Comparison of ENCODE assay signal across 20 cellular contexts in the genomic region with DNA sequence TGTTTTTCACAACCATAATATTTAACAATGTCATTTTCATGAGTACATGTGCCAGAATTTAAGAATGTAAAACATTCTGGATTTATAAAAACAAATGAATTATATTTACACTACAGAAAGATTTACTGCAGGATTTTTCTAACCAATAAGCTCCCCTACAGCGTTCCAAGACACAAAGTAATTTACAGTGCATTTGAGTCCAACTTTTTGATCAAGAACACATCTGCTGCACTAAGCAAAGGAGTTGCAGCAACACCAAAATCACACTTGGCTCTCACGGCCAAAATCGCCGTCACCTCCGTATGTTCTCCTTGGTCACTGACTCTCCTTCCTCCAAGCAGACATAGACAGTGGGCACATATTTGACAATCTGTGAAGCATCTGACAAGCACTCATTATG. TPM values are rescaled to one million over a fixed set of nuclear protein-coding genes. Genes with fewer than 3 reads are reported as not detected.
DNase-seq lines count a peak whose midpoint lies in the region; ATAC-seq and TF ChIP-seq lines count a peak whose summit lies in the region.
"Had no signal": no experiment of that assay in that cellular context is flagged by ENCODE, and none has a peak within 500 bp of the region (broad histone marks: within the 10 kb centered on the region; RNA-seq: fewer than 3 reads in every experiment).

No MANE protein-coding gene starts in this region.

- no peaks in the 10 kb centered on the region for H3K9me3 Mint-ChIP-seq in natural killer cell
- H3K9me3 Mint-ChIP-seq in natural killer cell treated with Interleukin-12 subunit alpha and Interleukin-12 subunit beta and Interleukin-15 and Interleukin-18, amount 100 ng/mL, for 72 hours, result no peaks in the 10 kb centered on the region

- H3K4me1 Mint-ChIP-seq in natural killer cell, result peaks cover 42 to 43% of the 10 kb centered on the region in 2 donors
- peaks cover 30 to 34% of the 10 kb centered on the region in 2 donors for H3K4me1 Mint-ChIP-seq in natural killer cell treated with Interleukin-12 subunit alpha and Interleukin-12 subunit beta and Interleukin-15 and Interleukin-18, amount 100 ng/mL, for 72 hours (ENCODE audit: low read depth in 2 of 2)

- no peaks in the 10 kb centered on the region for H3K36me3 Mint-ChIP-seq in natural killer cell
- H3K36me3 Mint-ChIP-seq in natural killer cell treated with Interleukin-12 subunit alpha and Interleukin-12 subunit beta and Interleukin-15 and Interleukin-18, amount 100 ng/mL, for 72 hours, result no peaks in the 10 kb centered on the region

- H3K27ac ChIP-seq in VCaP (peak overlapping the region; percentile 92), left ventricle myocardium inferior (replicated peaks) (no peak overlapping the region)
- H3K27ac ChIP-seq: parathyroid adenoma, testis had no signal

- H3K27ac Mint-ChIP-seq in natural killer cell, result peak overlapping the region; percentile 42 to 98
- H3K27ac Mint-ChIP-seq in natural killer cell treated with Interleukin-12 subunit alpha and Interleukin-12 subunit beta and Interleukin-15 and Interleukin-18, amount 100 ng/mL, for 72 hours, result no peak overlapping the region

- no peaks in the 10 kb centered on the region for H3K9me3 ChIP-seq in left ventricle myocardium inferior (replicated peaks)
- H3K9me3 ChIP-seq: heart right ventricle, SK-N-SH, testis had no signal

- H3K36me3 ChIP-seq in left ventricle myocardium inferior, result peaks cover 3% of the 10 kb centered on the region

- intact Hi-C loops in natural killer cell (cut with micrococcal nuclease), result no loop called here
- intact Hi-C loops in left ventricle myocardium inferior (cut with micrococcal nuclease), result no loop called here

- H3K4me1 ChIP-seq in left ventricle myocardium inferior, result peaks cover 60% of the 10 kb centered on the region
- H3K4me1 ChIP-seq: parathyroid adenoma, testis had no signal

- DNase-seq in natural killer cell (no peak), fibroblast of peridontal ligament (ENCODE audit: extremely low read depth) (peak; percentile 60), left ventricle myocardium inferior (no peak), GM20000 (ENCODE audit: low spot score) (no peak), SW 1271 (lab: John Stamatoyannopoulos, UW) (no peak), DMS79 treated with DMSO at 0.1 percent for 48 hours (lab: John Stamatoyannopoulos, UW) (no peak)
- DNase-seq in natural killer cell treated with Interleukin-12 subunit alpha and Interleukin-12 subunit beta and Interleukin-15 and Interleukin-18, amount 100 ng/mL, for 72 hours (ENCODE audit: low spot score), result no peak
- DNase-seq: activated gamma-delta T cell treated with Interleukin-2 at 50 U/mL for 16 hours; Calu3; cortex of kidney; HCEC 1CT; heart right ventricle; kidney; NCI-H1436 treated with DMSO at 0.1 percent for 48 hours; NCI-H446 treated with DMSO at 0.1 percent for 48 hours; SK-N-SH; stimulated activated CD4-positive, alpha-beta T cell treated with anti-CD3 and anti-CD28 coated beads, Interleukin-4, amount 100 ng/mL, for 1 hour; testis had no signal

- peak overlapping the region; percentile 93 for H3K4me3 Mint-ChIP-seq in natural killer cell
- no peak overlapping the region for H3K4me3 Mint-ChIP-seq in natural killer cell treated with Interleukin-12 subunit alpha and Interleukin-12 subunit beta and Interleukin-15 and Interleukin-18, amount 100 ng/mL, for 72 hours

- ATAC-seq in natural killer cell, result no peak
- no peak for ATAC-seq in natural killer cell treated with Interleukin-12 subunit alpha and Interleukin-12 subunit beta and Interleukin-15 and Interleukin-18, amount 100 ng/mL, for 72 hours
- ATAC-seq: heart right ventricle had no signal

- H3K27me3 ChIP-seq in left ventricle myocardium inferior (ENCODE audit: low read depth), result no peaks in the 10 kb centered on the region
- H3K27me3 ChIP-seq: heart right ventricle, testis had no signal

- no peak overlapping the region for H3K4me3 ChIP-seq in left ventricle myocardium inferior
- H3K4me3 ChIP-seq: testis had no signal

- H3K27me3 Mint-ChIP-seq in natural killer cell (ENCODE audit: low read depth in 2 of 2), result no peaks in the 10 kb centered on the region
- H3K27me3 Mint-ChIP-seq in natural killer cell treated with Interleukin-12 subunit alpha and Interleukin-12 subunit beta and Interleukin-15 and Interleukin-18, amount 100 ng/mL, for 72 hours, result no peaks in the 10 kb centered on the region

- TF ChIP-seq CTCF in natural killer cell (IDR thresholded peaks at IDR 0.05), result no peak
- TF ChIP-seq CTCF in VCaP (conservative IDR thresholded peaks at IDR 0.05), result no peak
- TF ChIP-seq CTCF in left ventricle myocardium inferior (IDR thresholded peaks at IDR 0.05; ENCODE audit: borderline replicate concordance), result no peak
- TF ChIP-seq CTCF in GM20000 (IDR thresholded peaks at IDR 0.05; ENCODE audit: extremely low read depth, missing control alignments), result no peak

RNA-seq across cellular contexts. Expression of a gene that starts 7.7 kb away (rescaled TPM):
- total RNA-seq in natural killer cell (10 to 100 TPM; 71.1 to 84.7 (median 72.2) TPM), left ventricle myocardium inferior (54.2 TPM)
- total RNA-seq in natural killer cell treated with Interleukin-12 subunit alpha and Interleukin-12 subunit beta and Interleukin-15 and Interleukin-18, amount 100 ng/mL, for 72 hours, result 10 to 100 TPM; 62.0 to 87.0 TPM

Comparison
In these comparisons a context has a peak if more than half of its experiments do, and no peak if none do; other contexts are left out.
1. H3K27ac Mint-ChIP-seq: peak in natural killer cell (2 of 2); none in natural killer cell treated with Interleukin-12 subunit alpha and Interleukin-12 subunit beta and Interleukin-15 and Interleukin-18, amount 100 ng/mL, for 72 hours (0 of 2).